Comparison of ENCODE assay signal across 1 cellular context in genomic region chrX:9464435-9465371, GRCh38.
A peak's percentile ranks its signal among the peaks of the same experiment; 100 is the strongest.
TF ChIP-seq lines count a peak whose summit lies in the region.

TBL1X (plus strand) TSS chrX:9465058; CDS start chrX:9653587, 188,529 bp downstream.

TF ChIP-seq in HepG2, 621 proteins besides CTCF, POLR2A, EP300 and RAD21 (continued from another document and continues in another):
- TF ChIP-seq ATF6 (CRISPR knock-in tag; conservative IDR thresholded peaks at IDR 0.05) (no peak), SSRP1 (CRISPR knock-in tag; IDR thresholded peaks at IDR 0.05) (no peak), NFYC (CRISPR knock-in tag; IDR thresholded peaks at IDR 0.05) (no peak), CEBPZ (IDR thresholded peaks at IDR 0.05; ENCODE audit: low read length) (no peak), ZNF746 (CRISPR knock-in tag; IDR thresholded peaks at IDR 0.05) (peak; percentile 33; the same call in 1 of the 2 replicates), MIER2 (CRISPR knock-in tag; IDR thresholded peaks at IDR 0.05) (no peak), DR1 (CRISPR knock-in tag; IDR thresholded peaks at IDR 0.05) (no peak), CEBPB (IDR thresholded peaks at IDR 0.05; ENCODE audit: borderline replicate concordance, low read depth, low read length) (no peak), ZKSCAN8 (CRISPR knock-in tag; IDR thresholded peaks at IDR 0.05; ENCODE audit: borderline replicate concordance) (no peak), SAP130 (CRISPR knock-in tag; IDR thresholded peaks at IDR 0.05; ENCODE audit: low read depth) (peak; percentile 45; the same call in 1 of the 2 replicates), TRIM22 (IDR thresholded peaks at IDR 0.05) (no peak), BRCA1 (CRISPR knock-in tag; IDR thresholded peaks at IDR 0.05) (no peak), MYNN (CRISPR knock-in tag; IDR thresholded peaks at IDR 0.05; ENCODE audit: low read depth) (no peak), ZNF563 (CRISPR knock-in tag; IDR thresholded peaks at IDR 0.05) (no peak), RERE (CRISPR knock-in tag; IDR thresholded peaks at IDR 0.05; ENCODE audit: low read depth) (no peak), ZNF382 (CRISPR knock-in tag; IDR thresholded peaks at IDR 0.05; ENCODE audit: borderline replicate concordance) (no peak), ELF3 (CRISPR knock-in tag; IDR thresholded peaks at IDR 0.05) (no peak), DNMT1 (CRISPR knock-in tag; IDR thresholded peaks at IDR 0.05) (no peak), CREM (IDR thresholded peaks at IDR 0.05) (no peak), CREM (CRISPR knock-in tag; IDR thresholded peaks at IDR 0.05) (no peak), HMGXB4 (CRISPR knock-in tag; IDR thresholded peaks at IDR 0.05; ENCODE audit: borderline replicate concordance in 1 of 2, low read depth in 1 of 2) (no peak; a peak in 1 of 4 replicates), ZNF430 (CRISPR knock-in tag; IDR thresholded peaks at IDR 0.05) (no peak), JUN (CRISPR knock-in tag; IDR thresholded peaks at IDR 0.05) (no peak), KLF9 (CRISPR knock-in tag; IDR thresholded peaks at IDR 0.05; ENCODE audit: low read depth) (no peak), SIX4 (CRISPR knock-in tag; IDR thresholded peaks at IDR 0.05) (no peak), RARA (CRISPR knock-in tag; IDR thresholded peaks at IDR 0.05) (0 out of 2 replicates have a peak, but pooled peaks have one; percentile 19), TEAD2 (CRISPR knock-in tag; IDR thresholded peaks at IDR 0.05) (no peak), SP2 (CRISPR knock-in tag; IDR thresholded peaks at IDR 0.05) (no peak), HNF1A (IDR thresholded peaks at IDR 0.05; ENCODE audit: low read depth) (no peak), HNF1A (CRISPR knock-in tag; IDR thresholded peaks at IDR 0.05; ENCODE audit: borderline replicate concordance) (no peak), GTF2F1 (IDR thresholded peaks at IDR 0.05; ENCODE audit: low read length) (no peak), ZNF441 (CRISPR knock-in tag; IDR thresholded peaks at IDR 0.05; ENCODE audit: borderline replicate concordance) (no peak), IKZF5 (CRISPR knock-in tag; IDR thresholded peaks at IDR 0.05) (no peak), PRPF4 (IDR thresholded peaks at IDR 0.05; ENCODE audit: low read depth, low read length, poor library complexity, severe bottlenecking) (peak; percentile 69), ATF3 (CRISPR knock-in tag; IDR thresholded peaks at IDR 0.05) (no peak), ZNF34 (CRISPR knock-in tag; IDR thresholded peaks at IDR 0.05; ENCODE audit: borderline replicate concordance) (no peak), ZNF17 (CRISPR knock-in tag; IDR thresholded peaks at IDR 0.05) (no peak), ZBTB33 (CRISPR knock-in tag; IDR thresholded peaks at IDR 0.05) (no peak), SP4 (CRISPR knock-in tag; IDR thresholded peaks at IDR 0.05) (peak; percentile 43; the same call in 1 of the 2 replicates), GZF1 (CRISPR knock-in tag; IDR thresholded peaks at IDR 0.05) (peak; percentile 53; the same call in 1 of the 2 replicates)
